35 cellular contexts compared by ENCODE assay signal in genomic region chr20:6066582-6066981, GRCh38. TPM values are rescaled to one million over a fixed set of nuclear protein-coding genes. Genes with fewer than 3 reads are reported as not detected.
"Had no signal": no experiment of that assay in that cellular context is flagged by ENCODE, and none has a peak within 500 bp of the region (broad histone marks: within the 10 kb centered on the region; RNA-seq: fewer than 3 reads in every experiment).

No MANE protein-coding gene starts in this region.

- ATAC-seq: activated naive CD4-positive, alpha-beta T cell treated with anti-CD3 and anti-CD28 coated beads, Interleukin-2, amount 50 U/mL, for 72 hours; activated naive CD8-positive, alpha-beta T cell treated with anti-CD3 and anti-CD28 coated beads, Interleukin-2, amount 50 U/mL, for 24 hours; activated T-cell treated with anti-CD3 and anti-CD28 coated beads, Interleukin-2, amount 50 U/mL, for 4 hours; activated T-cell treated with anti-CD3 and anti-CD28 coated beads, Interleukin-2, amount 50 U/mL, for 72 hours; activated T-helper 17 cell treated with anti-CD3 and anti-CD28 coated beads, Interleukin-2, amount 50 U/mL, for 72 hours; body of pancreas had no signal

- DNase-seq: activated effector memory CD4-positive, alpha-beta T cell treated with anti-CD3 and anti-CD28 coated beads, Interleukin-2, amount 50 U/mL, for 16 hours; activated effector memory CD4-positive, alpha-beta T cell treated with Interleukin-2 at 50 U/mL for 16 hours; activated gamma-delta T cell; activated gamma-delta T cell treated with Interleukin-2 at 50 U/mL for 16 hours; activated naive CD4-positive, alpha-beta T cell; activated naive CD4-positive, alpha-beta T cell treated with anti-CD3 and anti-CD28 coated beads for 36 hours; activated naive CD4-positive, alpha-beta T cell treated with anti-CD3 and anti-CD28 coated beads, Interleukin-2, amount 10 ng/mL, durations not matched to agents 7 days and 5 days; activated naive CD4-positive, alpha-beta T cell treated with anti-CD3 and anti-CD28 coated beads, Interleukin-2, amount 50 U/mL, for 16 hours; activated naive CD4-positive, alpha-beta T cell treated with Interleukin-2 at 50 U/mL for 16 hours; activated naive CD8-positive, alpha-beta T cell treated with anti-CD3 and anti-CD28 coated beads for 36 hours; activated naive CD8-positive, alpha-beta T cell treated with anti-CD3 and anti-CD28 coated beads, Interleukin-2, amount 10 ng/mL, durations not matched to agents 7 days and 5 days; activated naive CD8-positive, alpha-beta T cell treated with anti-CD3 and anti-CD28 coated beads, Interleukin-2, amount 50 U/mL, for 24 hours; activated T-cell treated with anti-CD3 and anti-CD28 coated beads, Interleukin-2, amount 50 U/mL, for 1 hour; activated T-cell treated with anti-CD3 and anti-CD28 coated beads, Interleukin-2, amount 50 U/mL, for 24 hours; activated T-cell treated with anti-CD3 and anti-CD28 coated beads, Interleukin-2, amount 50 U/mL, for 4 hours; activated T-cell treated with anti-CD3 and anti-CD28 coated beads, Interleukin-2, amount 50 U/mL, for 48 hours; activated T-cell treated with anti-CD3 and anti-CD28 coated beads, Interleukin-2, amount 50 U/mL, for 72 hours; adrenal gland; amniotic stem cell; amygdala; anterior cingulate cortex; aorta; body of pancreas; brain microvascular endothelial cell; caudate nucleus; central memory CD4-positive, alpha-beta T cell; cerebellar nuclear complex had no signal

RNA-seq across cellular contexts. Expression of gene LRRN4, which starts 12.7 kb away (rescaled TPM):
- total RNA-seq: activated naive CD4-positive, alpha-beta T cell treated with anti-CD3 and anti-CD28 coated beads for 36 hours; activated naive CD4-positive, alpha-beta T cell treated with anti-CD3 and anti-CD28 coated beads, Interleukin-2, amount 50 U/mL, for 72 hours; activated naive CD8-positive, alpha-beta T cell treated with anti-CD3 and anti-CD28 coated beads for 36 hours; activated naive CD8-positive, alpha-beta T cell treated with anti-CD3 and anti-CD28 coated beads, Interleukin-2, amount 10 ng/mL, durations not matched to agents 7 days and 5 days; activated T-cell treated with anti-CD3 and anti-CD28 coated beads, Interleukin-2, amount 50 U/mL, for 72 hours; activated T-helper 1 cell treated with anti-CD3 and anti-CD28 coated beads, Interleukin-12 subunit alpha, Interleukin-12 subunit beta, Interleukin-2, Interleukin-4 antibody, amounts not matched to agents 30 ng/mL and 10 ng/mL and 1 ng/mL, durations not matched to agents 14 hours and 24 hours and 36 hours; activated T-helper 17 cell treated with anti-CD3 and anti-CD28 coated beads, Interleukin-2, amount 50 U/mL, for 72 hours; activated T-helper 2 cell treated with anti-CD3 and anti-CD28 coated beads, Interferon-gamma antibody, Interleukin-2, Interleukin-4, amounts not matched to agents 10 μg/mL and 5 μg/mL and 100 μg/mL, durations not matched to agents 14 hours and 24 hours and 36 hours; ascending aorta; bronchial epithelial cell; cerebellum; chondrocyte had no signal

RNA-seq across cellular contexts. Expression of gene FERMT1, which starts 56.2 kb away (rescaled TPM):
- total RNA-seq: activated naive CD8-positive, alpha-beta T cell treated with anti-CD3 and anti-CD28 coated beads, Interleukin-2, amount 10 ng/mL, durations not matched to agents 7 days and 5 days had no signal
